Comparison of ENCODE assay signal across 18 cellular contexts in the genomic region with DNA sequence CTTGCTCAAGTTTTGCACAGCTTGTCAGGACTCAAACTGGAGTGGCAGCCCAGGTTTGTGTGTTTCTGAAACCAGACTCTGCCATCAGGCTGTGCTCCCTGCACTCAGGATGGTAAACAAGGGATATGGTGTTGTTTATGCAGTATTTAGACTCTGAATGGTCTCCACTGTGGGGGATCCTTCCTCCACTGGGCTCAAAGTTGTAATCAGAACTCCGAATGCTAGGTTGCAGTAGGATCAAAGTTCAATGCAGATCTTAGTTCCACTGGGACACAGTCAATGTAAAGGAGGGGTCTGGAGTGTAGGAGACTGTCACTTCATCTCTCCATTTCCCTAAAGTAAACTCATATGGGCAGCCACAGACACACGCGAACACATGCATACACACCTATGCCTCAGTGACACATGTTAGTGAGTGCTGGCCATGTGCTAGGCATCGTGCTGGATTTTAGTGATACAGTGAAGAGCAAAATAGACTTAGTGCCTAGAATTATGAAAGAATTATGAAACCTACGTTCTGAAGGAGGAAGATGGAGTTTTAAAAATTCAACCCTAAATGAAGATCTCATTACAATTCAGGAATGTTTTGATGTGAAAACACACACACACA. TPM values are rescaled to one million over a fixed set of nuclear protein-coding genes. Genes with fewer than 3 reads are reported as not detected.
DNase-seq lines count a peak whose midpoint lies in the region; ATAC-seq and TF ChIP-seq lines count a peak whose summit lies in the region.
"Had no signal": no experiment of that assay in that cellular context is flagged by ENCODE, and none has a peak within 500 bp of the region (broad histone marks: within the 10 kb centered on the region; RNA-seq: fewer than 3 reads in every experiment).

No MANE protein-coding gene starts in this region.

- no peak for TF ChIP-seq CTCF in upper lobe of right lung (IDR thresholded peaks at IDR 0.05)

- H3K27me3 Mint-ChIP-seq in activated T-cell treated with anti-CD3 and anti-CD28 coated beads, Interleukin-2, amount 50 U/mL, for 24 hours, result no peaks in the 10 kb centered on the region
- H3K27me3 Mint-ChIP-seq in activated naive CD8-positive, alpha-beta T cell, result no peaks in the 10 kb centered on the region
- H3K27me3 Mint-ChIP-seq in natural killer cell treated with Interleukin-12 subunit alpha and Interleukin-12 subunit beta and Interleukin-15 and Interleukin-18, amount 100 ng/mL, for 72 hours, result no peaks in the 10 kb centered on the region
- H3K27me3 Mint-ChIP-seq: IgD-negative memory B cell had no signal

- no peak for ATAC-seq in natural killer cell treated with Interleukin-12 subunit alpha and Interleukin-12 subunit beta and Interleukin-15 and Interleukin-18, amount 100 ng/mL, for 72 hours
- no peak for ATAC-seq in HG02642 (IDR thresholded peaks at IDR 0.05; ENCODE audit: poor library complexity, unreplicated experiment)
- ATAC-seq in upper lobe of right lung, result no peak
- ATAC-seq: A549 had no signal

- no peak overlapping the region for H3K27ac ChIP-seq in upper lobe of right lung
- H3K27ac ChIP-seq: A549, C4-2B had no signal

- H3K27me3 ChIP-seq in upper lobe of right lung, result no peaks in the 10 kb centered on the region
- H3K27me3 ChIP-seq: Peyer's patch had no signal

- H3K36me3 ChIP-seq in upper lobe of right lung, result peaks cover 8% of the 10 kb centered on the region
- H3K36me3 ChIP-seq: Peyer's patch had no signal

- peak overlapping the region; percentile 37 for H3K27ac Mint-ChIP-seq in activated T-cell treated with anti-CD3 and anti-CD28 coated beads, Interleukin-2, amount 50 U/mL, for 24 hours
- H3K27ac Mint-ChIP-seq in activated naive CD8-positive, alpha-beta T cell, result peak overlapping the region; percentile 85
- H3K27ac Mint-ChIP-seq in natural killer cell treated with Interleukin-12 subunit alpha and Interleukin-12 subunit beta and Interleukin-15 and Interleukin-18, amount 100 ng/mL, for 72 hours, result peak overlapping the region; percentile 78 to 100
- H3K27ac Mint-ChIP-seq: IgD-negative memory B cell had no signal

- H3K4me3 ChIP-seq in GM08714 (ENCODE audit: low read length), result peak overlapping the region; percentile 1; the same call in 1 of the 2 replicates
- H3K4me3 ChIP-seq in upper lobe of right lung, result no peak overlapping the region
- H3K4me3 ChIP-seq: A549, Peyer's patch had no signal

- intact Hi-C loops in upper lobe of right lung (cut with DNase I), result no loop called here

- no peaks in the 10 kb centered on the region for H3K4me1 ChIP-seq in upper lobe of right lung
- H3K4me1 ChIP-seq: A549, Peyer's patch had no signal

- no peaks in the 10 kb centered on the region for H3K9me3 ChIP-seq in upper lobe of right lung

- H3K4me3 Mint-ChIP-seq in activated T-cell treated with anti-CD3 and anti-CD28 coated beads, Interleukin-2, amount 50 U/mL, for 24 hours, result peak overlapping the region; percentile 52
- no peak overlapping the region for H3K4me3 Mint-ChIP-seq in activated naive CD8-positive, alpha-beta T cell
- H3K4me3 Mint-ChIP-seq in natural killer cell treated with Interleukin-12 subunit alpha and Interleukin-12 subunit beta and Interleukin-15 and Interleukin-18, amount 100 ng/mL, for 72 hours, result peak overlapping the region; percentile 66
- H3K4me3 Mint-ChIP-seq: IgD-negative memory B cell had no signal

- H3K9me3 Mint-ChIP-seq in activated T-cell treated with anti-CD3 and anti-CD28 coated beads, Interleukin-2, amount 50 U/mL, for 24 hours, result peaks cover 30% of the 10 kb centered on the region
- H3K9me3 Mint-ChIP-seq in activated naive CD8-positive, alpha-beta T cell (ENCODE audit: low read depth), result peaks cover 18% of the 10 kb centered on the region
- peaks cover 13% of the 10 kb centered on the region for H3K9me3 Mint-ChIP-seq in natural killer cell treated with Interleukin-12 subunit alpha and Interleukin-12 subunit beta and Interleukin-15 and Interleukin-18, amount 100 ng/mL, for 72 hours

- H3K4me1 Mint-ChIP-seq in activated T-cell treated with anti-CD3 and anti-CD28 coated beads, Interleukin-2, amount 50 U/mL, for 24 hours (ENCODE audit: low read depth), result peaks cover 92% of the 10 kb centered on the region
- H3K4me1 Mint-ChIP-seq in activated naive CD8-positive, alpha-beta T cell (ENCODE audit: low read depth), result peaks cover 80% of the 10 kb centered on the region
- H3K4me1 Mint-ChIP-seq in natural killer cell treated with Interleukin-12 subunit alpha and Interleukin-12 subunit beta and Interleukin-15 and Interleukin-18, amount 100 ng/mL, for 72 hours (ENCODE audit: low read depth in 2 of 2), result peaks cover 73 to 85% of the 10 kb centered on the region in 2 donors

- DNase-seq in activated T-cell treated with anti-CD3 and anti-CD28 coated beads, Interleukin-2, amount 50 U/mL, for 24 hours, result no peak
- DNase-seq in activated T-cell treated with anti-CD3 and anti-CD28 coated beads, Interleukin-2, amount 50 U/mL, for 48 hours, result no peak
- no peak for DNase-seq in natural killer cell treated with Interleukin-12 subunit alpha and Interleukin-12 subunit beta and Interleukin-15 and Interleukin-18, amount 100 ng/mL, for 72 hours (ENCODE audit: low spot score)
- no peak for DNase-seq in upper lobe of right lung
- DNase-seq: DND-41, MV-4-11, NCI-H1436, NCI-H2029 treated with DMSO at 0.1 percent for 48 hours, NCI-H524, Peyer's patch, Right ventricle myocardium superior had no signal

- peaks cover 88% of the 10 kb centered on the region for H3K36me3 Mint-ChIP-seq in activated T-cell treated with anti-CD3 and anti-CD28 coated beads, Interleukin-2, amount 50 U/mL, for 24 hours (ENCODE audit: low read depth)
- H3K36me3 Mint-ChIP-seq in activated naive CD8-positive, alpha-beta T cell, result peaks cover 41% of the 10 kb centered on the region
- H3K36me3 Mint-ChIP-seq in natural killer cell treated with Interleukin-12 subunit alpha and Interleukin-12 subunit beta and Interleukin-15 and Interleukin-18, amount 100 ng/mL, for 72 hours, result peaks cover 78% of the 10 kb centered on the region

RNA-seq across cellular contexts. Expression of gene IL18R1, which starts 6.1 kb away (rescaled TPM):
- 100 to 1,000 TPM; 135 to 219 TPM for total RNA-seq in natural killer cell treated with Interleukin-12 subunit alpha and Interleukin-12 subunit beta and Interleukin-15 and Interleukin-18, amount 100 ng/mL, for 72 hours
- total RNA-seq in upper lobe of right lung, result 26.5 TPM
- total RNA-seq: HT-29 had no signal

RNA-seq across cellular contexts. Expression of gene IL1RL1, which starts 50.4 kb away (rescaled TPM):
- total RNA-seq in natural killer cell treated with Interleukin-12 subunit alpha and Interleukin-12 subunit beta and Interleukin-15 and Interleukin-18, amount 100 ng/mL, for 72 hours, result 10 to 100 TPM; 36.3 to 57.7 TPM
- 46.5 TPM for total RNA-seq in upper lobe of right lung
- total RNA-seq: HT-29 had no signal

Comparison
In these comparisons a context has a peak if more than half of its experiments do, and no peak if none do; other contexts are left out.
1. H3K27ac Mint-ChIP-seq: peak in every context shown above with its lines; median percentile 89 in natural killer cell treated with Interleukin-12 subunit alpha and Interleukin-12 subunit beta and Interleukin-15 and Interleukin-18, amount 100 ng/mL, for 72 hours; 85 in activated naive CD8-positive, alpha-beta T cell; 37 in activated T-cell treated with anti-CD3 and anti-CD28 coated beads, Interleukin-2, amount 50 U/mL, for 24 hours.